In the genomic region with DNA sequence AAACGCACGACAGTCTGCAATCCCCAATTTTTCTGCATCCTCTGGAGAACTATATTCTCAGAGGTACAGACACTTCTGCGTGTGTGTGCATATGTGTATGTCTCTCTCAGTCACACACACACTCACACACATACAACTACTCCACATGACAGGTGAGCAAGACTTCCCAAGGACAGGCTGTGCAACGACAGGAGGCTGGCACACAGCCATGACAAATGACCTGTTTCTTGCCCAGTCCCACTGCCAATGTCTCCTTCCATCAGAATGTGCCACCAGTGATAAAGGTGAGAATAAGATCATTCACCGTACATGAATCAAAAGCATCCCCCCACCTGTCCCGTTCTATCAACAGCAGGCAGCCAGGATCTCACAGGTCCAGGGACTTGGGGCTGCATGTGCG, we compare ENCODE assay signal across 25 cellular contexts. TPM values are rescaled to one million over a fixed set of nuclear protein-coding genes. Genes with fewer than 3 reads are reported as not detected.
DNase-seq lines count a peak whose midpoint lies in the region; ATAC-seq, FAIRE-seq and TF ChIP-seq lines count a peak whose summit lies in the region.
"Had no signal": no experiment of that assay in that cellular context is flagged by ENCODE, and none has a peak within 500 bp of the region (broad histone marks: within the 10 kb centered on the region; RNA-seq: fewer than 3 reads in every experiment).

No MANE protein-coding gene starts in this region.

- WGBS in GM12878 (ENCODE audit: insufficient coverage, insufficient replicate concordance, low lambda C conversion rate, missing lambda C conversion rate): 32% methylated on average over 7 of the region's 7 CpGs

- intact Hi-C loops in GM12878 (cut with micrococcal nuclease; ENCODE audit: unreplicated experiment): no loop called here

- no peak for TF ChIP-seq CTCF in GM12878 (IDR thresholded peaks at IDR 0.05 in 2 of 3, conservative IDR thresholded peaks at IDR 0.05 in 1 of 3; ENCODE audit: control insufficient read depth in 2 of 3, extremely low read depth in 1 of 3, insufficient read depth in 1 of 3, low read depth in 3 of 3, low read length in 3 of 3)

- no peaks in the 10 kb centered on the region; a peak in 2 of 4 replicates for H3K27me3 ChIP-seq in GM12878 (replicated peaks in 1 of 2; ENCODE audit: control insufficient read depth in 2 of 2, insufficient read depth in 2 of 2, low read length in 1 of 2)
- H3K27me3 ChIP-seq: SJSA1 had no signal

- H3K4me3 ChIP-seq in GM12878: no peak overlapping the region
- H3K4me3 ChIP-seq: PC-9, SJSA1 had no signal

- no peak overlapping the region for H3K9ac ChIP-seq in GM12878 (ENCODE audit: control insufficient read depth, insufficient read depth, low read length)
- H3K9ac ChIP-seq: KMS-11 had no signal

- peaks cover 12% of the 10 kb centered on the region for H3K4me1 ChIP-seq in GM12878 (ENCODE audit: control insufficient read depth, insufficient read depth, low read length)
- H3K4me1 ChIP-seq: SJSA1 had no signal

- peak; percentile 8 for DNase-seq in NCI-H69 (lab: John Stamatoyannopoulos, UW)
- DNase-seq in GM12878 (ENCODE audit: low read depth, low spot score): no peak
- peak; percentile 87 for DNase-seq in cerebellum (ENCODE audit: low spot score)
- DNase-seq in substantia nigra (lab: John Stamatoyannopoulos, UW): peak in 2 of 49 donors; percentile 60 to 86
- no peak for DNase-seq in NCI-H526 (lab: John Stamatoyannopoulos, UW)
- no peak for DNase-seq in DMS79 treated with DMSO at 0.1 percent for 48 hours (lab: John Stamatoyannopoulos, UW)
- DNase-seq: CD4-positive, alpha-beta memory T cell; COR-L47; GOT3; NCI-H1092; NCI-H1417 treated with DMSO at 0.1 percent for 48 hours; NCI-H187; NCI-H2081 treated with DMSO at 0.1 percent for 48 hours; NCI-H2171; NCI-H510A; NCI-H748 treated with DMSO at 0.1 percent for 48 hours; NK-92 treated with Interleukin-12 subunit alpha and Interleukin-12 subunit beta, amount 100 ng/mL, for 24 hours; PC-9; Right ventricle myocardium superior; T-cell had no signal

- no peak for FAIRE-seq in GM12878 (lab: Jason Lieb, UNC)

- H3K36me3 ChIP-seq in GM12878 (ENCODE audit: control insufficient read depth in 2 of 2, insufficient read depth in 2 of 2, low read length in 1 of 2): no peaks in the 10 kb centered on the region
- H3K36me3 ChIP-seq: SJSA1 had no signal

- RAD21 ChIA-PET in GM12878 (lab: Charles Lee; ENCODE audit: unreplicated experiment): no interaction called here

- H3K79me2 ChIP-seq in GM12878 (ENCODE audit: control insufficient read depth, insufficient read depth, low read length): no peaks in the 10 kb centered on the region

- no peaks in the 10 kb centered on the region for H4K20me1 ChIP-seq in GM12878 (ENCODE audit: control insufficient read depth, insufficient read depth)

- TF ChIP-seq EP300 in GM12878 (IDR thresholded peaks at IDR 0.05; ENCODE audit: borderline replicate concordance in 1 of 2, control insufficient read depth in 1 of 2, low read depth in 2 of 2, low read length in 2 of 2): no peak

- H3K27ac ChIP-seq in GM12878 (ENCODE audit: control insufficient read depth, insufficient read depth): no peak overlapping the region
- H3K27ac ChIP-seq in substantia nigra (ENCODE audit: low read depth, low read length, poor library complexity, severe bottlenecking): peak overlapping the region; percentile 0
- H3K27ac ChIP-seq: KMS-11, PC-9, SJSA1 had no signal

- TF ChIP-seq RAD21 in GM12878 (IDR thresholded peaks at IDR 0.05; ENCODE audit: insufficient read depth, low read depth, low read length): no peak

- POLR2A ChIA-PET in GM12878 (lab: Charles Lee): no interaction called here

- no peak overlapping the region for H2AFZ ChIP-seq in GM12878 (ENCODE audit: control insufficient read depth, low read depth, low read length)
- H2AFZ ChIP-seq: PC-9 had no signal

- ATAC-seq in GM12878 (no peak), GM19395 (IDR thresholded peaks at IDR 0.05; ENCODE audit: unreplicated experiment) (no peak)
- ATAC-seq: T-cell had no signal

- H3K4me2 ChIP-seq in GM12878 (ENCODE audit: control insufficient read depth, insufficient read depth): no peak overlapping the region
- H3K4me2 ChIP-seq: KMS-11, PC-9 had no signal

- no TSS peak for BruUV-seq in GM12878 (replicated peaks; lab: Mats Ljungman, UMichigan)

- CTCF ChIA-PET in GM12878 (lab: Yijun Ruan, JAX): no interaction called here

- in situ Hi-C loops in GM12878 (cut with MboI): no loop called here

- no peak for TF ChIP-seq POLR2A in GM12878 (IDR thresholded peaks at IDR 0.05; ENCODE audit: low read depth, low read length)

- SMC1A ChIA-PET in GM12878 (lab: Charles Lee; ENCODE audit: uncharacterized antibody, unreplicated experiment): no interaction called here

- no peaks in the 10 kb centered on the region; the same call in 2 of the 3 replicates for H3K9me3 ChIP-seq in GM12878 (replicated peaks; ENCODE audit: control insufficient read depth, insufficient read depth, low read length)
- H3K9me3 ChIP-seq: SJSA1 had no signal

TF ChIP-seq in GM12878, 131 proteins besides CTCF, POLR2A, EP300 and RAD21:
- no peak for TF ChIP-seq PAX5 (IDR thresholded peaks at IDR 0.05; ENCODE audit: borderline replicate concordance, low read depth, low read length)
- TF ChIP-seq, protein P1, sequence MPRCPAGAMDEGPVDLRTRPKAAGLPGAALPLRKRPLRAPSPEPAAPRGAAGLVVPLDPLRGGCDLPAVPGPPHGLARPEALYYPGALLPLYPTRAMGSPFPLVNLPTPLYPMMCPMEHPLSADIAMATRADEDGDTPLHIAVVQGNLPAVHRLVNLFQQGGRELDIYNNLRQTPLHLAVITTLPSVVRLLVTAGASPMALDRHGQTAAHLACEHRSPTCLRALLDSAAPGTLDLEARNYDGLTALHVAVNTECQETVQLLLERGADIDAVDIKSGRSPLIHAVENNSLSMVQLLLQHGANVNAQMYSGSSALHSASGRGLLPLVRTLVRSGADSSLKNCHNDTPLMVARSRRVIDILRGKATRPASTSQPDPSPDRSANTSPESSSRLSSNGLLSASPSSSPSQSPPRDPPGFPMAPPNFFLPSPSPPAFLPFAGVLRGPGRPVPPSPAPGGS (IDR thresholded peaks at IDR 0.05; ENCODE audit: borderline replicate concordance, insufficient read depth, low read depth, low read length, poor library complexity, severe bottlenecking): peak; percentile 13
- no peak for TF ChIP-seq BHLHE40 (IDR thresholded peaks at IDR 0.05; ENCODE audit: borderline replicate concordance in 1 of 2, low read depth in 2 of 2, low read length in 1 of 2)
TF ChIP-seq in GM12878: peak in this region for 1.

RNA-seq across cellular contexts. Expression of gene PPP2R2C, which starts 52.4 kb away (rescaled TPM):
- total RNA-seq in GM12878 (2013; cell fraction: nucleolus; rRNA removed): not detected in 2 replicates
- total RNA-seq in GM12878 (2014; rRNA removed): not detected in 2 replicates
- not detected in 2 replicates for total RNA-seq in GM12878 (2014; rRNA removed; fragmentation: Illumina TruSeq; extraction: Trizol)
- 0.08 and 0.13 TPM in 2 replicates for total RNA-seq in GM12878 (2021)
- not detected for polyA plus RNA-seq in GM12878 (2011; ENCODE audit: low read depth)
- polyA plus RNA-seq in GM12878 (2011; rRNA removed): 0.15 and 0.16 TPM in 2 replicates
- polyA plus RNA-seq in GM12878 (2011; cell fraction: cytosol; rRNA removed): 0.07 and 0.17 TPM in 2 replicates
- 0.32 and 0.52 TPM in 2 replicates for polyA plus RNA-seq in GM12878 (2011; cell fraction: nucleus; rRNA removed)
- 0.12 and 0.14 TPM in 2 replicates for polyA plus RNA-seq in GM12878 (2012)
- polyA plus RNA-seq in GM12878 (2014; fragmentation: Illumina TruSeq; extraction: Trizol): not detected in 2 replicates
- not detected for polyA plus RNA-seq in GM12878 (2014; fragmentation: Nextera tagmentation; extraction: Ambion mirVana)
- not detected in 2 replicates for polyA plus RNA-seq in GM12878 (2014; rRNA removed)
- not detected for polyA plus RNA-seq in GM12878 (2016; fragmentation: Nextera tagmentation; extraction: Ambion mirVana)
- 0.77 and 2.2 TPM in 2 replicates for polyA minus RNA-seq in GM12878 (2011; rRNA and poly(A)+ RNA removed)
- polyA minus RNA-seq in GM12878 (2011; cell fraction: cytosol; rRNA and poly(A)+ RNA removed): not detected in 2 replicates
- 0.12 TPM in 1 of 2 replicates, not detected in the other for polyA minus RNA-seq in GM12878 (2011; cell fraction: nucleus; rRNA and poly(A)+ RNA removed)
- total RNA-seq in cerebellum: 80.5 TPM
- total RNA-seq: A673; CD4-positive, alpha-beta memory T cell; IMR-90; SJSA1 had no signal
- polyA plus RNA-seq: CD4-positive, alpha-beta memory T cell had no signal

Comparison
In these comparisons a context has a peak if more than half of its experiments do, and no peak if none do; other contexts are left out.
1. DNase-seq: peak in NCI-H69 (single experiment) and cerebellum (single experiment); none in GM12878 (single experiment), NCI-H526 (0 of 2) and DMS79 treated with DMSO at 0.1 percent for 48 hours (single experiment).
2. RNA of gene PPP2R2C, which starts 52.4 kb away (total RNA-seq): 80.5 TPM in cerebellum (single experiment); 0.08 to 0.13 TPM in GM12878; every median in the first group is over 10 times any median in the second.